Comparison of ENCODE assay signal across 1 cellular context in genomic region chr11:126115820-126116319, GRCh38.
TF ChIP-seq lines count a peak whose summit lies in the region.

No MANE protein-coding gene starts in this region.

TF ChIP-seq in GM12878, 131 proteins besides CTCF, POLR2A, EP300 and RAD21 (continued from another document):
- TF ChIP-seq ZBTB40 (IDR thresholded peaks at IDR 0.05; ENCODE audit: borderline replicate concordance) (no peak), SMARCA5 (IDR thresholded peaks at IDR 0.05) (no peak), SMAD5 (IDR thresholded peaks at IDR 0.05; ENCODE audit: low read depth) (no peak), CREM (IDR thresholded peaks at IDR 0.05; ENCODE audit: low read depth) (no peak)
